In the genomic region with DNA sequence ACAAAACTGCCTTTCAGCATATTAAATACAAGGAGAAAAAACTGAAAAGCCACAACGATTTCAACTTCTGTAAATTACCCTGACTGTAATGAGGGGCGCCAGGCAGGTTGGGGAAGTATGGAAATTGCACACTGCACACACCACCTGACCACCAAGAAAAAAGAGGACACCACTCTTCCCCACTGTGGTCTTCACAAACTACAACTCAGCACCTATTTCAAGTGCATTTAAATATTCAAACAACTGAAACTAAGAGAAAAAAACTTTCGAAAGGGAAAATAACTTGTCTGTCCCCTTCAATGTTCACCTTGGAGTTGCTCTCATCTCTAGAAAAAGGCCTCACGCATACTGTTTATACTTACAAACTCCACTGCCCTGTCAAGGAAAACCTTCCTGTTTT, we compare ENCODE assay signal across 8 cellular contexts. TPM values are rescaled to one million over a fixed set of nuclear protein-coding genes. Genes with fewer than 3 reads are reported as not detected.
DNase-seq lines count a peak whose midpoint lies in the region; ATAC-seq, FAIRE-seq and TF ChIP-seq lines count a peak whose summit lies in the region.

No MANE protein-coding gene starts in this region.

- H3K27ac ChIP-seq in astrocyte (ENCODE audit: low read depth, low read length) = peak overlapping the region; percentile 79
- no peak overlapping the region for H3K27ac ChIP-seq in mesendoderm (ENCODE audit: low read depth, low read length)

- H3K23ac ChIP-seq in mesendoderm (ENCODE audit: low read length) = no peak overlapping the region

- H3K27me3 ChIP-seq in astrocyte (ENCODE audit: insufficient read depth, low read length) (no peaks in the 10 kb centered on the region), mesendoderm (ENCODE audit: insufficient read depth, low read length, poor library complexity) (no peaks in the 10 kb centered on the region)

- no peak for FAIRE-seq in astrocyte (lab: Jason Lieb, UNC)
- FAIRE-seq in urothelium cell line (lab: Jason Lieb, UNC) = no peak

- no peak overlapping the region for H3K4ac ChIP-seq in mesendoderm (ENCODE audit: low read depth, low read length)

- H4K8ac ChIP-seq in mesendoderm (ENCODE audit: low read depth, low read length) = no peak overlapping the region

- H3K36me3 Mint-ChIP-seq in astrocyte (ENCODE audit: low read depth, unreplicated experiment) = peaks cover 6% of the 10 kb centered on the region

- peak overlapping the region; percentile 90 for H3K9ac ChIP-seq in astrocyte (ENCODE audit: low read length)
- peak overlapping the region; percentile 86 for H3K9ac ChIP-seq in mesendoderm (ENCODE audit: low read length)

- H3K4me2 ChIP-seq in astrocyte (ENCODE audit: low read length) (peak overlapping the region; percentile 96), mesendoderm (ENCODE audit: low read length) (peak overlapping the region; percentile 97)

- H2BK120ac ChIP-seq in mesendoderm (ENCODE audit: low read depth, low read length) = no peak overlapping the region

- peak overlapping the region; percentile 90 for H3K56ac ChIP-seq in mesendoderm (ENCODE audit: low read length)

- H3K18ac ChIP-seq in mesendoderm (ENCODE audit: low read length) = no peak overlapping the region

- peak overlapping the region; percentile 65 for H3K4me3 ChIP-seq in Jurkat, Clone E6-1 (ENCODE audit: low read length)
- H3K4me3 ChIP-seq in astrocyte (ENCODE audit: insufficient read depth, low read depth, low read length) = peak overlapping the region; percentile 88
- H3K4me3 ChIP-seq in mesendoderm (ENCODE audit: low read length) = peak overlapping the region; percentile 93

- no peak for DNase-seq in Jurkat, Clone E6-1 (ENCODE audit: low read depth, low spot score)
- no peak for DNase-seq in astrocyte (ENCODE audit: low read depth)
- no peak for DNase-seq in mesendoderm
- no peak for DNase-seq in cortex of kidney (lab: John Stamatoyannopoulos, UW)
- DNase-seq in urothelium cell line (ENCODE audit: low spot score) = no peak
- DNase-seq in EL = no peak
- no peak for DNase-seq in NCI-H2227 treated with DMSO at 0.1 percent for 48 hours (lab: John Stamatoyannopoulos, UW)

- H2BK5ac ChIP-seq in mesendoderm (ENCODE audit: low read length) = no peak overlapping the region

- no peaks in the 10 kb centered on the region for H3K9me3 ChIP-seq in astrocyte (ENCODE audit: insufficient read depth, low read depth, low read length)

- H2BK15ac ChIP-seq in mesendoderm (replicated peaks; ENCODE audit: low read depth) = no peak overlapping the region

- H3K79me1 ChIP-seq in mesendoderm (ENCODE audit: low read length) = no peaks in the 10 kb centered on the region

- H4K5ac ChIP-seq in mesendoderm (ENCODE audit: low read length) = no peak overlapping the region

- peak overlapping the region; percentile 94 for H3K4me3 Mint-ChIP-seq in astrocyte (ENCODE audit: unreplicated experiment)

- H3K79me2 ChIP-seq in astrocyte (ENCODE audit: insufficient read depth, low read length) = peaks cover 61% of the 10 kb centered on the region
- peaks cover 58% of the 10 kb centered on the region for H3K79me2 ChIP-seq in mesendoderm (ENCODE audit: control insufficient read depth, insufficient read depth, low read length)

- no CpG with 5 or more reads among the region's 4 CpGs for WGBS in mesendoderm (ENCODE audit: extremely low coverage, insufficient coverage, low lambda C conversion rate)

- TF ChIP-seq CTCF in astrocyte (IDR thresholded peaks at IDR 0.05; ENCODE audit: insufficient read depth, low read depth, low read length) = no peak

- H3K4me1 ChIP-seq in astrocyte (ENCODE audit: insufficient read depth, low read length) (peaks cover 4% of the 10 kb centered on the region), mesendoderm (ENCODE audit: control insufficient read depth, low read depth, low read length) (no peaks in the 10 kb centered on the region)

- no peak overlapping the region for H2AK5ac ChIP-seq in mesendoderm (ENCODE audit: low read length)

- no peaks in the 10 kb centered on the region for H3K9me3 Mint-ChIP-seq in astrocyte (ENCODE audit: unreplicated experiment)

- H3K27ac Mint-ChIP-seq in astrocyte (ENCODE audit: unreplicated experiment) = peak overlapping the region; percentile 88

- H3K36me3 ChIP-seq in astrocyte (ENCODE audit: insufficient read depth, low read length) = no peaks in the 10 kb centered on the region
- no peaks in the 10 kb centered on the region for H3K36me3 ChIP-seq in mesendoderm (ENCODE audit: control insufficient read depth, insufficient read depth, low read length)

- peaks cover 15% of the 10 kb centered on the region for H3K4me1 Mint-ChIP-seq in astrocyte (ENCODE audit: low read depth, unreplicated experiment)

- peaks cover 53% of the 10 kb centered on the region for H4K20me1 ChIP-seq in astrocyte (ENCODE audit: insufficient read depth, low read length)

- no peaks in the 10 kb centered on the region for H3K27me3 Mint-ChIP-seq in astrocyte (ENCODE audit: low read depth, unreplicated experiment)

- H2AFZ ChIP-seq in astrocyte (ENCODE audit: low read depth, low read length) = no peak overlapping the region

- peak; percentile 21 for ATAC-seq in GM18909 (IDR thresholded peaks at IDR 0.05; ENCODE audit: poor library complexity, unreplicated experiment)

RNA-seq across cellular contexts. Expression of gene LARP4B, which starts 1.5 kb away (rescaled TPM):
- 28.9 TPM for polyA plus RNA-seq in Jurkat, Clone E6-1 (2012; ENCODE audit: insufficient read depth, insufficient read length)
- total RNA-seq in astrocyte = 97.3 and 101 TPM in 2 replicates
- 20.0 TPM for polyA plus RNA-seq in mesendoderm (2013, experiment 1 of 2)
- polyA plus RNA-seq in mesendoderm (2013, experiment 2 of 2) = 19.7 TPM

RNA-seq across cellular contexts. Expression of gene GTPBP4, which starts 58.3 kb away (rescaled TPM):
- polyA plus RNA-seq in Jurkat, Clone E6-1 (2012; ENCODE audit: insufficient read depth, insufficient read length) = 155 TPM
- 101 and 106 TPM in 2 replicates for total RNA-seq in astrocyte
- 66.3 TPM for polyA plus RNA-seq in mesendoderm (2013, experiment 1 of 2)
- polyA plus RNA-seq in mesendoderm (2013, experiment 2 of 2) = 64.8 TPM
